In the genomic region with DNA sequence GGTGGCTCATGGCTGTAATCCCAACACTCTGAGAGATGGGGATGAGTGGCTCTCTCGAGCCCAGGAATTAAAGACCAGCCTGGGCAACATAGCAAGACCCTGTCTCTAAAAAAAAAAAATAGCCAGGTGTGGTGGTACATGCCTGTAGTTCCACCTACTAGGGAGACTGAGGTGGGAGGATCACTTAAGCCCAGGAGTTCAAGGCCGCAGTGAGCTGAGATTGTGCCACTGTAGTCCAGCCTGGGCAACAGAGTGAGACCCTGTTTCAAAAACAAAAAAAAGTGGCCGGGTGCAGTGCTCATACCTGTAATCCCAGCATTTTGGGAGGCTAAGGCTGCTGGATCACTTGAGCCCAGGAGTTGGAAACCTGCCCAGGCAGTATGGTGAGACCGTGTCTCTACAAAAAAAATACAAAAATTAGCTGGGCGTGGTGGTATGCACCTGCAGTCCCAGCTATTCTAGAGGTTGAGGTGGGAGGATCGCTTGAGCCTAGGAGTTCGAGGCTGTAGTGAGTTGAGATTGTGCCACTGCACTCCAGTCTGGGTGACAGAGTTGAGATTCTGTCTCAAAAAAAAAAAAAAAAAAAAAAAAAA, we compare ENCODE assay signal across 20 cellular contexts.
A peak's percentile ranks its signal among the peaks of the same experiment; 100 is the strongest.
DNase-seq lines count a peak whose midpoint lies in the region; ATAC-seq and TF ChIP-seq lines count a peak whose summit lies in the region.
"Had no signal": no experiment of that assay in that cellular context is flagged by ENCODE, and none has a peak within 500 bp of the region (broad histone marks: within the 10 kb centered on the region; RNA-seq: fewer than 3 reads in every experiment).

No MANE protein-coding gene starts in this region.

- H3K4me3 ChIP-seq in HEK293 (ENCODE audit: low read depth, low read length): no peak overlapping the region
- H3K4me3 ChIP-seq in neutrophil (ENCODE audit: low read depth in 1 of 2, low read length in 1 of 2): peak overlapping the region; percentile 94 to 100
- H3K4me3 ChIP-seq: body of pancreas, lung, upper lobe of right lung had no signal

- in situ Hi-C loops in GM13977 (cut with MboI; ENCODE audit: low pct_unique_long_range_greater_than_20kb, low sequenced_read_pairs, unreplicated experiment): no loop called here

- H3K27ac Mint-ChIP-seq in T-helper 2 cell treated with Interferon-gamma antibody and Interleukin-4, amounts not matched to agents 5 μg/mL and 100 μg/mL, for 36 hours: peak overlapping the region; percentile 39
- H3K27ac Mint-ChIP-seq in activated naive CD8-positive, alpha-beta T cell: peak overlapping the region; percentile 87
- H3K27ac Mint-ChIP-seq: nephron had no signal

- no peaks in the 10 kb centered on the region for H3K9me3 Mint-ChIP-seq in T-helper 2 cell treated with Interferon-gamma antibody and Interleukin-4, amounts not matched to agents 5 μg/mL and 100 μg/mL, for 36 hours
- H3K9me3 Mint-ChIP-seq in activated naive CD8-positive, alpha-beta T cell (ENCODE audit: low read depth): no peaks in the 10 kb centered on the region
- H3K9me3 Mint-ChIP-seq: nephron had no signal

- DNase-seq in T-helper 2 cell treated with Interferon-gamma antibody and Interleukin-4, amounts not matched to agents 5 μg/mL and 100 μg/mL, for 36 hours (ENCODE audit: low spot score): no peak
- DNase-seq in T-helper 2 cell (no peak), GM13977 (ENCODE audit: low spot score) (no peak)
- DNase-seq: activated CD4-positive, alpha-beta T cell treated with anti-CD3 and anti-CD28 coated beads for 4 hours; body of pancreas; COR-L47; Karpas-422; NCI-H1092 treated with DMSO at 0.1 percent for 48 hours; NCI-H226; SHP77 treated with DMSO at 0.1 percent for 48 hours; stimulated activated naive B cell treated with anti-CD40 and anti-IgM and Interleukin-4, amounts not matched to agents 10 μg/mL and 1 μg/mL and 100 μg/mL, for 72 hours; upper lobe of right lung had no signal

- peaks cover 52% of the 10 kb centered on the region for H3K36me3 Mint-ChIP-seq in T-helper 2 cell treated with Interferon-gamma antibody and Interleukin-4, amounts not matched to agents 5 μg/mL and 100 μg/mL, for 36 hours (ENCODE audit: low read depth)
- H3K36me3 Mint-ChIP-seq in activated naive CD8-positive, alpha-beta T cell: no peaks in the 10 kb centered on the region

- ATAC-seq in GM21447 (IDR thresholded peaks at IDR 0.05; ENCODE audit: unreplicated experiment) (no peak), GM21786 (IDR thresholded peaks at IDR 0.05; ENCODE audit: unreplicated experiment) (no peak)
- ATAC-seq: body of pancreas; esophagus mucosa; stimulated activated naive B cell treated with anti-CD40 and anti-IgM and Interleukin-4, amounts not matched to agents 10 μg/mL and 1 μg/mL and 100 μg/mL, for 72 hours; upper lobe of right lung had no signal

- no peak overlapping the region for H3K27ac ChIP-seq in HEK293 (ENCODE audit: extremely low read depth, low read depth, low read length)
- H3K27ac ChIP-seq in neutrophil: peak overlapping the region; percentile 99
- H3K27ac ChIP-seq: body of pancreas, upper lobe of right lung had no signal

- peaks cover 73% of the 10 kb centered on the region for H3K4me1 Mint-ChIP-seq in T-helper 2 cell treated with Interferon-gamma antibody and Interleukin-4, amounts not matched to agents 5 μg/mL and 100 μg/mL, for 36 hours (ENCODE audit: low read depth)
- H3K4me1 Mint-ChIP-seq in activated naive CD8-positive, alpha-beta T cell (ENCODE audit: low read depth): peaks cover 88% of the 10 kb centered on the region
- H3K4me1 Mint-ChIP-seq: nephron had no signal

- TF ChIP-seq CTCF in HEK293 (tag by site-specific recombination; IDR thresholded peaks at IDR 0.05) (no peak), neutrophil (IDR thresholded peaks at IDR 0.05) (no peak), GM13977 (IDR thresholded peaks at IDR 0.05; ENCODE audit: extremely low read depth, insufficient read depth, missing control alignments) (no peak)

- no peaks in the 10 kb centered on the region for H3K9me3 ChIP-seq in HEK293 (ENCODE audit: control insufficient read depth, insufficient read depth, low read depth, low read length)
- H3K9me3 ChIP-seq in neutrophil: no peaks in the 10 kb centered on the region
- H3K9me3 ChIP-seq: body of pancreas, upper lobe of right lung had no signal

- H3K27me3 ChIP-seq in neutrophil: no peaks in the 10 kb centered on the region
- H3K27me3 ChIP-seq: body of pancreas, upper lobe of right lung had no signal

- POLR2A ChIA-PET in HEK293 (lab: Yijun Ruan, JAX): interaction anchor here (0.7 kb wide), 1 partner anchor 63 kb away, joined by 3 read pairs; no protein-coding TSS in a partner anchor

- H3K4me3 Mint-ChIP-seq in T-helper 2 cell treated with Interferon-gamma antibody and Interleukin-4, amounts not matched to agents 5 μg/mL and 100 μg/mL, for 36 hours: peak overlapping the region; percentile 74
- H3K4me3 Mint-ChIP-seq in activated naive CD8-positive, alpha-beta T cell: peak overlapping the region; percentile 81
- H3K4me3 Mint-ChIP-seq: nephron had no signal

- no peaks in the 10 kb centered on the region for H3K4me1 ChIP-seq in HEK293 (ENCODE audit: control insufficient read depth, insufficient read depth, low read length)
- peaks cover 86 to 93% of the 10 kb centered on the region in 2 experiments for H3K4me1 ChIP-seq in neutrophil (ENCODE audit: control insufficient read depth in 1 of 2, insufficient read depth in 1 of 2, low read depth in 1 of 2, low read length in 1 of 2)
- H3K4me1 ChIP-seq: body of pancreas, upper lobe of right lung had no signal

- H3K27me3 Mint-ChIP-seq in T-helper 2 cell treated with Interferon-gamma antibody and Interleukin-4, amounts not matched to agents 5 μg/mL and 100 μg/mL, for 36 hours (ENCODE audit: low read depth): no peaks in the 10 kb centered on the region
- no peaks in the 10 kb centered on the region for H3K27me3 Mint-ChIP-seq in activated naive CD8-positive, alpha-beta T cell
- H3K27me3 Mint-ChIP-seq: stimulated activated naive B cell treated with anti-CD40 and anti-IgM and Interleukin-4, amounts not matched to agents 10 μg/mL and 1 μg/mL and 100 μg/mL, for 72 hours had no signal

- no peaks in the 10 kb centered on the region for H3K36me3 ChIP-seq in HEK293 (ENCODE audit: control insufficient read depth in 2 of 2, insufficient read depth in 1 of 2, low read length in 2 of 2)
- H3K36me3 ChIP-seq in neutrophil: peaks cover 38% of the 10 kb centered on the region
- H3K36me3 ChIP-seq: upper lobe of right lung had no signal

- CTCF ChIA-PET in HEK293 (lab: Yijun Ruan, JAX): interaction anchor here (1.6 kb wide), 1 partner anchor 13 kb away, joined by 8 read pairs; no protein-coding TSS in a partner anchor

TF ChIP-seq in HEK293, 187 proteins besides CTCF, POLR2A, EP300 and RAD21:
- no peak for TF ChIP-seq GLIS2 (tag by site-specific recombination; IDR thresholded peaks at IDR 0.05)
- no peak for TF ChIP-seq MYNN (tag by site-specific recombination; IDR thresholded peaks at IDR 0.05; ENCODE audit: borderline replicate concordance)
- TF ChIP-seq, protein P1, sequence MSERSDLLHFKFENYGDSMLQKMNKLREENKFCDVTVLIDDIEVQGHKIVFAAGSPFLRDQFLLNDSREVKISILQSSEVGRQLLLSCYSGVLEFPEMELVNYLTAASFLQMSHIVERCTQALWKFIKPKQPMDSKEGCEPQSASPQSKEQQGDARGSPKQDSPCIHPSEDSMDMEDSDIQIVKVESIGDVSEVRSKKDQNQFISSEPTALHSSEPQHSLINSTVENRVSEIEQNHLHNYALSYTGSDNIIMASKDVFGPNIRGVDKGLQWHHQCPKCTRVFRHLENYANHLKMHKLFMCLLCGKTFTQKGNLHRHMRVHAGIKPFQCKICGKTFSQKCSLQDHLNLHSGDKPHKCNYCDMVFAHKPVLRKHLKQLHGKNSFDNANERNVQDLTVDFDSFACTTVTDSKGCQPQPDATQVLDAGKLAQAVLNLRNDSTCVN (tag by site-specific recombination; optimal IDR thresholded peaks at IDR 0.05): no peak
- peak; percentile 64 for TF ChIP-seq ZNF121 (tag by site-specific recombination; IDR thresholded peaks at IDR 0.05)
- TF ChIP-seq ZNF791 (tag by site-specific recombination; IDR thresholded peaks at IDR 0.05): no peak
